Comparison of ENCODE assay signal across 8 cellular contexts in the genomic region with DNA sequence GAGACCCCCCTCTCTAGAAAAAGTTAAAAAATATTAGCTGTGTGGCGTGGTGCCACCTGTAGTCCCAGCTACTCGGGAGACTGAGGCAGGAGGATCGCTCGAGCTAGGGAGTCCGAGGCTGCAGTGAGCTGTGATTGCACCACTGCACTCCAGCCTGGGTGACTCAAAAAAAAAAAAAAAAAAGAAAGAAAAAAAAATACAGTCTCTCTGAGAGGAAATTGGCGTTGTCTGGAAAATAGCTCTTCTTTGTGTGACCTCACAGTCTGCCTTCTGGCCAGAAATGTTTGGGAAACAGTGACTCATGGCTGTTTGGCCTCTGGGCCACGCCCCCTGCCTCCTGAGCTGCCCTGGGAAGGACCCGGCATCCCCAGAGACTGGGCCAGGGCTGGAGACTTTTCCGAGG. TPM values are rescaled to one million over a fixed set of nuclear protein-coding genes. Genes with fewer than 3 reads are reported as not detected.
DNase-seq lines count a peak whose midpoint lies in the region; ATAC-seq and TF ChIP-seq lines count a peak whose summit lies in the region.

No MANE protein-coding gene starts in this region.

- H3K4me1 ChIP-seq in thymus (ENCODE audit: control insufficient read depth, insufficient read depth, low read length), result no peaks in the 10 kb centered on the region
- no peaks in the 10 kb centered on the region for H3K4me1 ChIP-seq in CD8-positive, alpha-beta T cell (ENCODE audit: insufficient read depth, low read length)

- TF ChIP-seq CTCF in Calu3 (IDR thresholded peaks at IDR 0.05; ENCODE audit: unreplicated experiment) (no peak), choroid plexus epithelial cell (conservative IDR thresholded peaks at IDR 0.05; ENCODE audit: low read depth, low read length) (no peak)
- no peak for TF ChIP-seq CTCF in CD8-positive, alpha-beta T cell (IDR thresholded peaks at IDR 0.05)

- ATAC-seq in GM18873 (IDR thresholded peaks at IDR 0.05; ENCODE audit: low FRiP score, unreplicated experiment), result no peak
- ATAC-seq in CD8-positive, alpha-beta T cell, result no peak

- intact Hi-C loops in Calu3 (cut with micrococcal nuclease; ENCODE audit: unreplicated experiment), result no loop called here
- intact Hi-C loops in CD8-positive, alpha-beta T cell (cut with DNase I, micrococcal nuclease), result no loop called here

- BruUV-seq in Calu3 (replicated peaks; lab: Mats Ljungman, UMichigan), result no TSS peak

- H3K4me3 ChIP-seq in choroid plexus epithelial cell (ENCODE audit: low read depth, low read length) (no peak overlapping the region), thymus (ENCODE audit: low read length) (no peak overlapping the region)
- H3K4me3 ChIP-seq in CD8-positive, alpha-beta T cell (ENCODE audit: low read depth, low read length), result no peak overlapping the region

- no peaks in the 10 kb centered on the region for H3K9me3 ChIP-seq in thymus (ENCODE audit: control insufficient read depth)
- no peaks in the 10 kb centered on the region for H3K9me3 ChIP-seq in CD8-positive, alpha-beta T cell (ENCODE audit: low read length)

- H3K27ac ChIP-seq in thymus (ENCODE audit: low read depth), result peak overlapping the region; percentile 60
- no peak overlapping the region for H3K27ac ChIP-seq in CD8-positive, alpha-beta T cell (ENCODE audit: low read depth, low read length)

- H3K36me3 ChIP-seq in thymus (ENCODE audit: control insufficient read depth, insufficient read depth), result peaks cover 33% of the 10 kb centered on the region
- no peaks in the 10 kb centered on the region for H3K36me3 ChIP-seq in CD8-positive, alpha-beta T cell (ENCODE audit: insufficient read depth, low read length)

- H3K27me3 Mint-ChIP-seq in Calu3 (ENCODE audit: unreplicated experiment), result no peaks in the 10 kb centered on the region
- H3K27me3 Mint-ChIP-seq in CD8-positive, alpha-beta T cell (ENCODE audit: low read depth), result no peaks in the 10 kb centered on the region

- no peaks in the 10 kb centered on the region for H3K4me1 Mint-ChIP-seq in Calu3 (ENCODE audit: low read depth, unreplicated experiment)
- no peaks in the 10 kb centered on the region for H3K4me1 Mint-ChIP-seq in CD8-positive, alpha-beta T cell (ENCODE audit: low read depth)

- CTCF ChIA-PET in Calu3 (lab: Charles Lee), result interaction anchor here (0.6 to 1.0 kb wide), 5 partner anchors 9 to 157 kb away, joined by 3 to 7 read pairs (median 5); partner anchors contain the start of genes HNRNPM and MARCHF2
- CTCF ChIA-PET in CD8-positive, alpha-beta T cell (lab: Charles Lee), result interaction anchor here (0.7 to 1.2 kb wide), 2 partner anchors 11 to 71 kb away, joined by 3 read pairs; partner anchors contain the start of gene MARCHF2

- H3K36me3 Mint-ChIP-seq in Calu3 (ENCODE audit: insufficient read depth, unreplicated experiment), result peaks cover 6% of the 10 kb centered on the region
- H3K36me3 Mint-ChIP-seq in CD8-positive, alpha-beta T cell, result peaks cover 23% of the 10 kb centered on the region

- POLR2A ChIA-PET in CD8-positive, alpha-beta T cell (lab: Charles Lee), result no interaction called here

- no peaks in the 10 kb centered on the region for H3K27me3 ChIP-seq in thymus (ENCODE audit: control insufficient read depth, insufficient read depth)
- H3K27me3 ChIP-seq in CD8-positive, alpha-beta T cell (ENCODE audit: insufficient read depth, low read length), result no peaks in the 10 kb centered on the region

- H3K9me3 Mint-ChIP-seq in Calu3 (ENCODE audit: low read depth, unreplicated experiment), result no peaks in the 10 kb centered on the region
- H3K9me3 Mint-ChIP-seq in CD8-positive, alpha-beta T cell, result no peaks in the 10 kb centered on the region

- DNase-seq in Calu3, result peak; percentile 79
- peak; percentile 59 for DNase-seq in NCI-H2171 treated with DMSO at 0.1 percent for 48 hours (lab: John Stamatoyannopoulos, UW)
- DNase-seq in choroid plexus epithelial cell (ENCODE audit: low read depth), result peak; percentile 98
- DNase-seq in left kidney (ENCODE audit: low read depth, low spot score), result peak; percentile 44
- no peak for DNase-seq in stimulated activated CD4-positive, alpha-beta T cell treated with anti-CD3 and anti-CD28 coated beads, Interleukin-1b, Interleukin-23, amount 100 ng/mL, for 48 hours
- no peak for DNase-seq in CD8-positive, alpha-beta T cell

- no peak overlapping the region for H3K4me3 Mint-ChIP-seq in Calu3 (ENCODE audit: low read depth, unreplicated experiment)
- no peak overlapping the region for H3K4me3 Mint-ChIP-seq in CD8-positive, alpha-beta T cell

- 92% methylated on average over 9 of the region's 9 CpGs for WGBS in thymus

- H3K27ac Mint-ChIP-seq in Calu3 (ENCODE audit: unreplicated experiment), result peak overlapping the region; percentile 74
- H3K27ac Mint-ChIP-seq in CD8-positive, alpha-beta T cell, result no peak overlapping the region

RNA-seq across cellular contexts. Expression of gene MARCHF2, which starts 10.7 kb away (rescaled TPM):
- 10.1 and 12.8 TPM in 2 replicates for total RNA-seq in Calu3 (2022)
- 30.7 TPM for polyA plus RNA-seq in thymus
- total RNA-seq in CD8-positive, alpha-beta T cell, result 10 to 100 TPM; 14.5 to 17.5 TPM

RNA-seq across cellular contexts. Expression of gene HNRNPM, which starts 21.0 kb away (rescaled TPM):
- total RNA-seq in Calu3 (2022), result 186 and 204 TPM in 2 replicates
- 123 TPM for polyA plus RNA-seq in thymus
- total RNA-seq in CD8-positive, alpha-beta T cell, result 100 to 1,000 TPM; 268 to 278 TPM

RNA-seq across cellular contexts. Expression of gene RAB11B, which starts 33.7 kb away (rescaled TPM):
- total RNA-seq in Calu3 (2022), result 57.5 and 75.1 TPM in 2 replicates
- polyA plus RNA-seq in thymus, result 81.9 TPM
- 10 to 100 TPM; 60.2 to 61.4 TPM for total RNA-seq in CD8-positive, alpha-beta T cell

RNA-seq across cellular contexts. Expression of gene ANGPTL4, which starts 59.9 kb away (rescaled TPM):
- 0.97 and 1.6 TPM in 2 replicates for total RNA-seq in Calu3 (2022)
- polyA plus RNA-seq in thymus, result 14.4 TPM
- total RNA-seq in CD8-positive, alpha-beta T cell, result not detected

Comparison
In these comparisons a context has a peak if more than half of its experiments do, and no peak if none do; other contexts are left out.
1. DNase-seq: peak in Calu3 (single experiment), NCI-H2171 treated with DMSO at 0.1 percent for 48 hours (single experiment), choroid plexus epithelial cell (single experiment) and left kidney (single experiment); none in stimulated activated CD4-positive, alpha-beta T cell treated with anti-CD3 and anti-CD28 coated beads, Interleukin-1b, Interleukin-23, amount 100 ng/mL, for 48 hours (single experiment) and CD8-positive, alpha-beta T cell (0 of 7).